ENCODE assay signal across 1 cellular context in genomic region chr1:20786310-20787099, GRCh38.
A peak's percentile ranks its signal among the peaks of the same experiment; 100 is the strongest.
TF ChIP-seq lines count a peak whose summit lies in the region.

No MANE protein-coding gene starts in this region.

TF ChIP-seq in HepG2, 621 proteins besides CTCF, POLR2A, EP300 and RAD21 (continued from another document and continues in another):
- TF ChIP-seq ZFP1 (CRISPR knock-in tag; IDR thresholded peaks at IDR 0.05) (no peak), MXD4 (CRISPR knock-in tag; IDR thresholded peaks at IDR 0.05) (no peak; the same call in 1 of the 2 replicates), ELF3 (CRISPR knock-in tag; IDR thresholded peaks at IDR 0.05) (peak; percentile 9; the same call in 1 of the 2 replicates), GLI4 (CRISPR knock-in tag; IDR thresholded peaks at IDR 0.05; ENCODE audit: borderline replicate concordance) (peak; percentile 97), ZFX (CRISPR knock-in tag; IDR thresholded peaks at IDR 0.05; ENCODE audit: low read depth) (peak; percentile 92), PRPF4 (IDR thresholded peaks at IDR 0.05; ENCODE audit: low read depth, low read length, poor library complexity, severe bottlenecking) (no peak), ZNF556 (CRISPR knock-in tag; IDR thresholded peaks at IDR 0.05; ENCODE audit: borderline replicate concordance) (peak; percentile 34; the same call in 1 of the 2 replicates), ZNF574 (CRISPR knock-in tag; IDR thresholded peaks at IDR 0.05) (peak; percentile 61), ZNF510 (CRISPR knock-in tag; IDR thresholded peaks at IDR 0.05; ENCODE audit: low read depth) (no peak), HDAC6 (IDR thresholded peaks at IDR 0.05; ENCODE audit: low read depth, low read length) (no peak), REXO4 (CRISPR knock-in tag; IDR thresholded peaks at IDR 0.05; ENCODE audit: borderline replicate concordance) (no peak), JUND (CRISPR knock-in tag; IDR thresholded peaks at IDR 0.05) (no peak), ZC3H13 (CRISPR knock-in tag; IDR thresholded peaks at IDR 0.05) (peak; percentile 69; the same call in 1 of the 2 replicates), ZFP37 (CRISPR knock-in tag; IDR thresholded peaks at IDR 0.05; ENCODE audit: borderline replicate concordance) (no peak), HOXD1 (CRISPR knock-in tag; IDR thresholded peaks at IDR 0.05) (peak; percentile 58; the same call in 1 of the 2 replicates), ZNF577 (CRISPR knock-in tag; IDR thresholded peaks at IDR 0.05; ENCODE audit: borderline replicate concordance, low read depth) (no peak), ZFYVE20 (CRISPR knock-in tag; IDR thresholded peaks at IDR 0.05; ENCODE audit: borderline replicate concordance, low read depth) (0 out of 2 replicates have a peak, but pooled peaks have one; percentile 35), PITX1 (CRISPR knock-in tag; IDR thresholded peaks at IDR 0.05) (no peak), ZNF207 (IDR thresholded peaks at IDR 0.05; ENCODE audit: borderline replicate concordance) (no peak), GPN1 (CRISPR knock-in tag; IDR thresholded peaks at IDR 0.05; ENCODE audit: borderline replicate concordance) (peak; percentile 66; the same call in 1 of the 2 replicates), NFAT5 (CRISPR knock-in tag; IDR thresholded peaks at IDR 0.05) (no peak; the same call in none of the 2 replicates), HNRNPLL (IDR thresholded peaks at IDR 0.05; ENCODE audit: low read depth, low read length, poor library complexity, severe bottlenecking) (peak; percentile 72), ZNF552 (CRISPR knock-in tag; IDR thresholded peaks at IDR 0.05; ENCODE audit: borderline replicate concordance) (peak; percentile 75; the same call in 1 of the 2 replicates), MAX (IDR thresholded peaks at IDR 0.05) (peak; percentile 56), RAD51 (IDR thresholded peaks at IDR 0.05; ENCODE audit: borderline replicate concordance) (no peak), ZNF446 (CRISPR knock-in tag; IDR thresholded peaks at IDR 0.05) (peak; percentile 83), NKX3-1 (CRISPR knock-in tag; IDR thresholded peaks at IDR 0.05) (peak; percentile 5; the same call in 1 of the 2 replicates), SP2 (CRISPR knock-in tag; IDR thresholded peaks at IDR 0.05) (peak; percentile 51; the same call in 1 of the 2 replicates), RBM39 (IDR thresholded peaks at IDR 0.05; ENCODE audit: low read depth, low read length, poor library complexity, severe bottlenecking) (peak; percentile 53), ZMAT3 (CRISPR knock-in tag; conservative IDR thresholded peaks at IDR 0.05) (peak; percentile 70), NFRKB (IDR thresholded peaks at IDR 0.05) (no peak), TBL1XR1 (IDR thresholded peaks at IDR 0.05; ENCODE audit: borderline replicate concordance, low read length, partially characterized antibody) (no peak), ZNF615 (CRISPR knock-in tag; IDR thresholded peaks at IDR 0.05; ENCODE audit: borderline replicate concordance) (no peak), FIP1L1 (IDR thresholded peaks at IDR 0.05; ENCODE audit: borderline replicate concordance, insufficient read depth, low read depth, low read length) (peak; percentile 64; the same call in 1 of the 2 replicates), ZNF230 (CRISPR knock-in tag; IDR thresholded peaks at IDR 0.05) (peak; percentile 67; the same call in 1 of the 2 replicates), PHF21A (CRISPR knock-in tag; IDR thresholded peaks at IDR 0.05) (no peak), DNMT3B (CRISPR knock-in tag; conservative IDR thresholded peaks at IDR 0.05) (no peak)
- TF ChIP-seq, protein P1, sequence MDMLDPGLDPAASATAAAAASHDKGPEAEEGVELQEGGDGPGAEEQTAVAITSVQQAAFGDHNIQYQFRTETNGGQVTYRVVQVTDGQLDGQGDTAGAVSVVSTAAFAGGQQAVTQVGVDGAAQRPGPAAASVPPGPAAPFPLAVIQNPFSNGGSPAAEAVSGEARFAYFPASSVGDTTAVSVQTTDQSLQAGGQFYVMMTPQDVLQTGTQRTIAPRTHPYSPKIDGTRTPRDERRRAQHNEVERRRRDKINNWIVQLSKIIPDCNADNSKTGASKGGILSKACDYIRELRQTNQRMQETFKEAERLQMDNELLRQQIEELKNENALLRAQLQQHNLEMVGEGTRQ (IDR thresholded peaks at IDR 0.05; ENCODE audit: low read depth, low read length): no peak
- TF ChIP-seq, protein P1 (CRISPR knock-in tag; IDR thresholded peaks at IDR 0.05; ENCODE audit: borderline replicate concordance): no peak; the same call in 1 of the 2 replicates
- TF ChIP-seq, protein P2, sequence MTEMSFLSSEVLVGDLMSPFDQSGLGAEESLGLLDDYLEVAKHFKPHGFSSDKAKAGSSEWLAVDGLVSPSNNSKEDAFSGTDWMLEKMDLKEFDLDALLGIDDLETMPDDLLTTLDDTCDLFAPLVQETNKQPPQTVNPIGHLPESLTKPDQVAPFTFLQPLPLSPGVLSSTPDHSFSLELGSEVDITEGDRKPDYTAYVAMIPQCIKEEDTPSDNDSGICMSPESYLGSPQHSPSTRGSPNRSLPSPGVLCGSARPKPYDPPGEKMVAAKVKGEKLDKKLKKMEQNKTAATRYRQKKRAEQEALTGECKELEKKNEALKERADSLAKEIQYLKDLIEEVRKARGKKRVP (CRISPR knock-in tag; IDR thresholded peaks at IDR 0.05): no peak; a peak in 1 of 4 replicates
- TF ChIP-seq, protein P3, sequence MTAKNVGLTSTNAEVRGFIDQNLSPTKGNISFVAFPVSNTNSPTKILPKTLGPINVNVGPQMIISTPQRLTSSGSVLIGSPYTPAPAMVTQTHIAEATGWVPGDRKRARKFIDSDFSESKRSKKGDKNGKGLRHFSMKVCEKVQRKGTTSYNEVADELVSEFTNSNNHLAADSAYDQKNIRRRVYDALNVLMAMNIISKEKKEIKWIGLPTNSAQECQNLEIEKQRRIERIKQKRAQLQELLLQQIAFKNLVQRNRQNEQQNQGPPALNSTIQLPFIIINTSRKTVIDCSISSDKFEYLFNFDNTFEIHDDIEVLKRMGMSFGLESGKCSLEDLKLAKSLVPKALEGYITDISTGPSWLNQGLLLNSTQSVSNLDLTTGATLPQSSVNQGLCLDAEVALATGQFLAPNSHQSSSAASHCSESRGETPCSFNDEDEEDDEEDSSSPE (CRISPR knock-in tag; IDR thresholded peaks at IDR 0.05): peak; percentile 71
- TF ChIP-seq, protein P4, sequence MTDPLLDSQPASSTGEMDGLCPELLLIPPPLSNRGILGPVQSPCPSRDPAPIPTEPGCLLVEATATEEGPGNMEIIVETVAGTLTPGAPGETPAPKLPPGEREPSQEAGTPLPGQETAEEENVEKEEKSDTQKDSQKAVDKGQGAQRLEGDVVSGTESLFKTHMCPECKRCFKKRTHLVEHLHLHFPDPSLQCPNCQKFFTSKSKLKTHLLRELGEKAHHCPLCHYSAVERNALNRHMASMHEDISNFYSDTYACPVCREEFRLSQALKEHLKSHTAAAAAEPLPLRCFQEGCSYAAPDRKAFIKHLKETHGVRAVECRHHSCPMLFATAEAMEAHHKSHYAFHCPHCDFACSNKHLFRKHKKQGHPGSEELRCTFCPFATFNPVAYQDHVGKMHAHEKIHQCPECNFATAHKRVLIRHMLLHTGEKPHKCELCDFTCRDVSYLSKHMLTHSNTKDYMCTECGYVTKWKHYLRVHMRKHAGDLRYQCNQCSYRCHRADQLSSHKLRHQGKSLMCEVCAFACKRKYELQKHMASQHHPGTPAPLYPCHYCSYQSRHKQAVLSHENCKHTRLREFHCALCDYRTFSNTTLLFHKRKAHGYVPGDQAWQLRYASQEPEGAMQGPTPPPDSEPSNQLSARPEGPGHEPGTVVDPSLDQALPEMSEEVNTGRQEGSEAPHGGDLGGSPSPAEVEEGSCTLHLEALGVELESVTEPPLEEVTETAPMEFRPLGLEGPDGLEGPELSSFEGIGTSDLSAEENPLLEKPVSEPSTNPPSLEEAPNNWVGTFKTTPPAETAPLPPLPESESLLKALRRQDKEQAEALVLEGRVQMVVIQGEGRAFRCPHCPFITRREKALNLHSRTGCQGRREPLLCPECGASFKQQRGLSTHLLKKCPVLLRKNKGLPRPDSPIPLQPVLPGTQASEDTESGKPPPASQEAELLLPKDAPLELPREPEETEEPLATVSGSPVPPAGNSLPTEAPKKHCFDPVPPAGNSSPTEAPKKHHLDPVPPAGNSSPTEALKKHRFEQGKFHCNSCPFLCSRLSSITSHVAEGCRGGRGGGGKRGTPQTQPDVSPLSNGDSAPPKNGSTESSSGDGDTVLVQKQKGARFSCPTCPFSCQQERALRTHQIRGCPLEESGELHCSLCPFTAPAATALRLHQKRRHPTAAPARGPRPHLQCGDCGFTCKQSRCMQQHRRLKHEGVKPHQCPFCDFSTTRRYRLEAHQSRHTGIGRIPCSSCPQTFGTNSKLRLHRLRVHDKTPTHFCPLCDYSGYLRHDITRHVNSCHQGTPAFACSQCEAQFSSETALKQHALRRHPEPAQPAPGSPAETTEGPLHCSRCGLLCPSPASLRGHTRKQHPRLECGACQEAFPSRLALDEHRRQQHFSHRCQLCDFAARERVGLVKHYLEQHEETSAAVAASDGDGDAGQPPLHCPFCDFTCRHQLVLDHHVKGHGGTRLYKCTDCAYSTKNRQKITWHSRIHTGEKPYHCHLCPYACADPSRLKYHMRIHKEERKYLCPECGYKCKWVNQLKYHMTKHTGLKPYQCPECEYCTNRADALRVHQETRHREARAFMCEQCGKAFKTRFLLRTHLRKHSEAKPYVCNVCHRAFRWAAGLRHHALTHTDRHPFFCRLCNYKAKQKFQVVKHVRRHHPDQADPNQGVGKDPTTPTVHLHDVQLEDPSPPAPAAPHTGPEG (CRISPR knock-in tag; IDR thresholded peaks at IDR 0.05): peak; percentile 83
- TF ChIP-seq, protein P5, sequence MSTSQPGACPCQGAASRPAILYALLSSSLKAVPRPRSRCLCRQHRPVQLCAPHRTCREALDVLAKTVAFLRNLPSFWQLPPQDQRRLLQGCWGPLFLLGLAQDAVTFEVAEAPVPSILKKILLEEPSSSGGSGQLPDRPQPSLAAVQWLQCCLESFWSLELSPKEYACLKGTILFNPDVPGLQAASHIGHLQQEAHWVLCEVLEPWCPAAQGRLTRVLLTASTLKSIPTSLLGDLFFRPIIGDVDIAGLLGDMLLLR (CRISPR knock-in tag; IDR thresholded peaks at IDR 0.05): peak; percentile 86; the same call in 1 of the 2 replicates
- TF ChIP-seq, protein P6, sequence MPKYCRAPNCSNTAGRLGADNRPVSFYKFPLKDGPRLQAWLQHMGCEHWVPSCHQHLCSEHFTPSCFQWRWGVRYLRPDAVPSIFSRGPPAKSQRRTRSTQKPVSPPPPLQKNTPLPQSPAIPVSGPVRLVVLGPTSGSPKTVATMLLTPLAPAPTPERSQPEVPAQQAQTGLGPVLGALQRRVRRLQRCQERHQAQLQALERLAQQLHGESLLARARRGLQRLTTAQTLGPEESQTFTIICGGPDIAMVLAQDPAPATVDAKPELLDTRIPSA (CRISPR knock-in tag; IDR thresholded peaks at IDR 0.05; ENCODE audit: borderline replicate concordance): no peak
